8 cellular contexts compared by ENCODE assay signal in the genomic region with DNA sequence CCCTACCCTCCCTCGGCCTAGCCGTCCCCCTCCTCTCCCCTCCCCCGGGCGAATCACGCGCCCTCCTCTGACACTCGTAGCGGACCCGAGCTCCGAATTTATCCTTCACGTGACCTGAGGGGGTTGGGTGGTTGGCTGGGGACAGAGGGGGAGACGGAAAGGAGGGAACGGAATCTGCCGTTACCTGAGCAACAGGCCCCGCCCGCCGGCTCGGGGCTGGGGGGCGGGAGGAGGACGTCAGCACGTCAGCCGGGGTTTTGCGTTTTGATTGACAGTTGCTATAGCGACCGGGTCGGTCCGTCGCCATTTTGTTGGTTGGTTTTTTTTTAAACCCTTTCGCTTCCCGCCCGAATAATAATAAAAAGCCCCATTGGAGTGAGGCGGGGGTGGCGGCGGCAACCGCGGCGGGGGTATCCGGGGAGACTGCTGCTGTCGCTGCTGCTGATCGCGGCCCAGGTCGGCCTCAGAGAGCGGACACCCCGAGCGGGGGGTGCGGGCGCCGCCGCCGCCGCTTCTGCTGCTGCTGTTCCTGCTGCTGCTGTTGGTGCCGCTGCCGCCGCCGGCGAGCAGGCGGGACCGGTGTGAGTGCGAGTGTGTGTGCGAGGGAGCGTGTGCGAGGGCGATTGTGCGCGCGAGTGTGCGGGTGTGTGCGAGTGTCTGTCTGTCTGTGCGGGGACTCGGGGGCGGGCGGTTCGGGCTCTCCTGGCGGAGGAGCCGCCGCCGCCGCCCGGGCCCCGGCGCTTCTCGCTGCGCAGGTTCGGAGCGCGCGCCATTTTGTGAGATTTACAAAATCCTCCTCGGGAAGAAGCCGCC. TPM values are rescaled to one million over a fixed set of nuclear protein-coding genes. Genes with fewer than 3 reads are reported as not detected.
DNase-seq lines count a peak whose midpoint lies in the region; ATAC-seq and TF ChIP-seq lines count a peak whose summit lies in the region.

A gene (plus strand): TSS at position 286 of the 813 bp plus-strand sequence. CDS start 53,602 bp downstream, outside the sequence.

- H3F3A ChIP-seq in SK-N-SH (replicated peaks; ENCODE audit: insufficient read depth): peaks cover 26% of the 10 kb centered on the region

- H3K27ac ChIP-seq in SK-N-SH (ENCODE audit: low read depth in 2 of 2, low read length in 1 of 2): peak within 1 kb of the TSS; percentile 98

- no peaks in the 10 kb centered on the region for H3K36me3 ChIP-seq in SK-N-SH (replicated peaks in 1 of 2; ENCODE audit: control insufficient read depth in 1 of 2, insufficient read depth in 2 of 2, low read length in 1 of 2)

- ATAC-seq in HG02571 (IDR thresholded peaks at IDR 0.05; ENCODE audit: unreplicated experiment): peak; percentile 65

- POLR2A ChIA-PET in SK-N-SH (lab: Yijun Ruan, JAX): interaction anchor here (0.7 to 2.0 kb wide), 3 partner anchors 25 to 197 kb away, joined by 4 to 20 read pairs (median 5); a partner anchor contains a TSS

- H2AFZ ChIP-seq in SK-N-SH (ENCODE audit: low read depth): peak within 1 kb of the TSS; percentile 78

- TF ChIP-seq RAD21 in SK-N-SH (IDR thresholded peaks at IDR 0.05; ENCODE audit: low read length): no peak

- peak within 1 kb of the TSS; percentile 89 for H3K4me2 ChIP-seq in SK-N-SH

- H3K4me1 ChIP-seq in SK-N-SH (ENCODE audit: control insufficient read depth in 1 of 2, insufficient read depth in 2 of 2, low read depth in 1 of 2, low read length in 1 of 2): peaks cover 24% of the 10 kb centered on the region in 2 experiments; a peak in 3 of 4 replicates

- peak within 1 kb of the TSS; percentile 90 to 92 for H3K4me3 ChIP-seq in SK-N-SH (ENCODE audit: low read depth in 2 of 2, low read length in 1 of 2)

- no peaks in the 10 kb centered on the region for H3K27me3 ChIP-seq in SK-N-SH (ENCODE audit: insufficient read depth)

- no peak; a peak in 1 of 4 replicates for TF ChIP-seq EP300 in SK-N-SH (IDR thresholded peaks at IDR 0.05; ENCODE audit: borderline replicate concordance in 1 of 2, low read depth in 1 of 2, low read length in 1 of 2)

- CTCF ChIA-PET in SK-N-SH (lab: Yijun Ruan, JAX): no interaction called here

- H4K20me1 ChIP-seq in SK-N-SH (ENCODE audit: insufficient read depth): peaks cover 38% of the 10 kb centered on the region

- 0 out of 2 replicates have a peak, but pooled peaks have one; percentile 9 for TF ChIP-seq CTCF in SK-N-SH (IDR thresholded peaks at IDR 0.05)

- peaks cover 54% of the 10 kb centered on the region for H3K79me2 ChIP-seq in SK-N-SH (ENCODE audit: insufficient read depth)

- H3K9me2 ChIP-seq in SK-N-SH: no peaks in the 10 kb centered on the region

- WGBS in SK-N-SH (ENCODE audit: low lambda C conversion rate): 2% methylated on average over 15 of the region's 89 CpGs

- peak within 1 kb of the TSS; percentile 97 for H3K9ac ChIP-seq in SK-N-SH

- peak; percentile 99 for DNase-seq in GM04504 (ENCODE audit: low read depth)
- DNase-seq in NCI-H1048 (lab: John Stamatoyannopoulos, UW): peak; percentile 98
- peak; percentile 97 for DNase-seq in SK-N-SH
- DNase-seq in activated naive CD4-positive, alpha-beta T cell treated with anti-CD3 and anti-CD28 coated beads, Interleukin-2, amount 50 U/mL, for 16 hours: peak; percentile 98
- peak; percentile 99 for DNase-seq in germinal center (ENCODE audit: low spot score)
- peak; percentile 96 for DNase-seq in non-pigmented ciliary epithelial cell (ENCODE audit: low read depth)
- DNase-seq in superior temporal gyrus (ENCODE audit: extremely low spot score): peak; percentile 98

- H3K9me3 ChIP-seq in SK-N-SH: no peaks in the 10 kb centered on the region

TF ChIP-seq in SK-N-SH, 30 proteins besides CTCF, POLR2A, EP300 and RAD21 (continues in another document):
- TF ChIP-seq, protein P1, sequence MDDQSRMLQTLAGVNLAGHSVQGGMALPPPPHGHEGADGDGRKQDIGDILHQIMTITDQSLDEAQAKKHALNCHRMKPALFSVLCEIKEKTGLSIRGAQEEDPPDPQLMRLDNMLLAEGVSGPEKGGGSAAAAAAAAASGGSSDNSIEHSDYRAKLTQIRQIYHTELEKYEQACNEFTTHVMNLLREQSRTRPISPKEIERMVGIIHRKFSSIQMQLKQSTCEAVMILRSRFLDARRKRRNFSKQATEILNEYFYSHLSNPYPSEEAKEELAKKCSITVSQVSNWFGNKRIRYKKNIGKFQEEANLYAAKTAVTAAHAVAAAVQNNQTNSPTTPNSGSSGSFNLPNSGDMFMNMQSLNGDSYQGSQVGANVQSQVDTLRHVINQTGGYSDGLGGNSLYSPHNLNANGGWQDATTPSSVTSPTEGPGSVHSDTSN (IDR thresholded peaks at IDR 0.05): peak; percentile 97
- TF ChIP-seq RFX5 (IDR thresholded peaks at IDR 0.05; ENCODE audit: low read length): no peak
- TF ChIP-seq YY1 (IDR thresholded peaks at IDR 0.05; ENCODE audit: low read depth): peak; percentile 87
- TF ChIP-seq EZH2phosphoT487 (IDR thresholded peaks at IDR 0.05; ENCODE audit: borderline replicate concordance, low read depth): no peak
- TF ChIP-seq, protein P2, sequence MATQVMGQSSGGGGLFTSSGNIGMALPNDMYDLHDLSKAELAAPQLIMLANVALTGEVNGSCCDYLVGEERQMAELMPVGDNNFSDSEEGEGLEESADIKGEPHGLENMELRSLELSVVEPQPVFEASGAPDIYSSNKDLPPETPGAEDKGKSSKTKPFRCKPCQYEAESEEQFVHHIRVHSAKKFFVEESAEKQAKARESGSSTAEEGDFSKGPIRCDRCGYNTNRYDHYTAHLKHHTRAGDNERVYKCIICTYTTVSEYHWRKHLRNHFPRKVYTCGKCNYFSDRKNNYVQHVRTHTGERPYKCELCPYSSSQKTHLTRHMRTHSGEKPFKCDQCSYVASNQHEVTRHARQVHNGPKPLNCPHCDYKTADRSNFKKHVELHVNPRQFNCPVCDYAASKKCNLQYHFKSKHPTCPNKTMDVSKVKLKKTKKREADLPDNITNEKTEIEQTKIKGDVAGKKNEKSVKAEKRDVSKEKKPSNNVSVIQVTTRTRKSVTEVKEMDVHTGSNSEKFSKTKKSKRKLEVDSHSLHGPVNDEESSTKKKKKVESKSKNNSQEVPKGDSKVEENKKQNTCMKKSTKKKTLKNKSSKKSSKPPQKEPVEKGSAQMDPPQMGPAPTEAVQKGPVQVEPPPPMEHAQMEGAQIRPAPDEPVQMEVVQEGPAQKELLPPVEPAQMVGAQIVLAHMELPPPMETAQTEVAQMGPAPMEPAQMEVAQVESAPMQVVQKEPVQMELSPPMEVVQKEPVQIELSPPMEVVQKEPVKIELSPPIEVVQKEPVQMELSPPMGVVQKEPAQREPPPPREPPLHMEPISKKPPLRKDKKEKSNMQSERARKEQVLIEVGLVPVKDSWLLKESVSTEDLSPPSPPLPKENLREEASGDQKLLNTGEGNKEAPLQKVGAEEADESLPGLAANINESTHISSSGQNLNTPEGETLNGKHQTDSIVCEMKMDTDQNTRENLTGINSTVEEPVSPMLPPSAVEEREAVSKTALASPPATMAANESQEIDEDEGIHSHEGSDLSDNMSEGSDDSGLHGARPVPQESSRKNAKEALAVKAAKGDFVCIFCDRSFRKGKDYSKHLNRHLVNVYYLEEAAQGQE (IDR thresholded peaks at IDR 0.05; ENCODE audit: low read depth, low read length): no peak
- no peak for TF ChIP-seq GATA2 (CRISPR knock-in tag; IDR thresholded peaks at IDR 0.05)
- TF ChIP-seq JUND (IDR thresholded peaks at IDR 0.05): no peak
- TF ChIP-seq, protein P3, sequence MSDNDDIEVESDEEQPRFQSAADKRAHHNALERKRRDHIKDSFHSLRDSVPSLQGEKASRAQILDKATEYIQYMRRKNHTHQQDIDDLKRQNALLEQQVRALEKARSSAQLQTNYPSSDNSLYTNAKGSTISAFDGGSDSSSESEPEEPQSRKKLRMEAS (IDR thresholded peaks at IDR 0.05; ENCODE audit: low read depth): peak; percentile 68
- 0 out of 2 replicates have a peak, but pooled peaks have one; percentile 1 for TF ChIP-seq TEAD4 (IDR thresholded peaks at IDR 0.05; ENCODE audit: borderline replicate concordance, insufficient read depth)
- no peak for TF ChIP-seq FOXJ3 (CRISPR knock-in tag; IDR thresholded peaks at IDR 0.05)
- no peak for TF ChIP-seq SMC3 (IDR thresholded peaks at IDR 0.05; ENCODE audit: low read depth, low read length)
- no peak for TF ChIP-seq FOSL2 (IDR thresholded peaks at IDR 0.05; ENCODE audit: borderline replicate concordance, low read depth)
- peak; percentile 15; the same call in 1 of the 2 replicates for TF ChIP-seq MEF2A (IDR thresholded peaks at IDR 0.05; ENCODE audit: borderline replicate concordance, low read depth)
- TF ChIP-seq RCOR1 (IDR thresholded peaks at IDR 0.05; ENCODE audit: low read length): peak; percentile 36; the same call in 1 of the 2 replicates
- TF ChIP-seq GABPA (IDR thresholded peaks at IDR 0.05; ENCODE audit: low read depth): peak; percentile 66
- TF ChIP-seq SIN3A (IDR thresholded peaks at IDR 0.05; ENCODE audit: borderline replicate concordance, low read depth, low read length): no peak
- TF ChIP-seq, protein P4, sequence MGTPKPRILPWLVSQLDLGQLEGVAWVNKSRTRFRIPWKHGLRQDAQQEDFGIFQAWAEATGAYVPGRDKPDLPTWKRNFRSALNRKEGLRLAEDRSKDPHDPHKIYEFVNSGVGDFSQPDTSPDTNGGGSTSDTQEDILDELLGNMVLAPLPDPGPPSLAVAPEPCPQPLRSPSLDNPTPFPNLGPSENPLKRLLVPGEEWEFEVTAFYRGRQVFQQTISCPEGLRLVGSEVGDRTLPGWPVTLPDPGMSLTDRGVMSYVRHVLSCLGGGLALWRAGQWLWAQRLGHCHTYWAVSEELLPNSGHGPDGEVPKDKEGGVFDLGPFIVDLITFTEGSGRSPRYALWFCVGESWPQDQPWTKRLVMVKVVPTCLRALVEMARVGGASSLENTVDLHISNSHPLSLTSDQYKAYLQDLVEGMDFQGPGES (IDR thresholded peaks at IDR 0.05; ENCODE audit: low read depth, low read length): 0 out of 2 replicates have a peak, but pooled peaks have one; percentile 19
- TF ChIP-seq CHD2 (IDR thresholded peaks at IDR 0.05; ENCODE audit: low read length, partially characterized antibody): peak; percentile 90
- no peak for TF ChIP-seq NFIC (IDR thresholded peaks at IDR 0.05; ENCODE audit: borderline replicate concordance)
- peak; percentile 6; the same call in 1 of the 2 replicates for TF ChIP-seq ELF1 (IDR thresholded peaks at IDR 0.05)
- peak; percentile 19; the same call in 1 of the 2 replicates for TF ChIP-seq TCF12 (IDR thresholded peaks at IDR 0.05)
- TF ChIP-seq POLR2AphosphoS5 (IDR thresholded peaks at IDR 0.05; ENCODE audit: low read depth, low read length): peak; percentile 43; the same call in 1 of the 2 replicates
- TF ChIP-seq TAF1 (IDR thresholded peaks at IDR 0.05; ENCODE audit: borderline replicate concordance, low read depth, low read length): no peak; the same call in 1 of the 2 replicates

RNA-seq across cellular contexts. Expression of the gene that starts here (rescaled TPM):
- polyA plus RNA-seq in SK-N-SH (2012; rRNA removed): 19.3 and 21.5 TPM in 2 replicates
- polyA plus RNA-seq in SK-N-SH (2012; cell fraction: cytosol; rRNA removed): 14.1 and 14.7 TPM in 2 replicates
- 29.4 and 65.6 TPM in 2 replicates for polyA plus RNA-seq in SK-N-SH (2012; cell fraction: nucleus; rRNA removed)

Comparison
In these comparisons a context has a peak if more than half of its experiments do, and no peak if none do; other contexts are left out.
1. Peak in every context shown above with its lines: DNase-seq, ATAC-seq, H3K4me3 ChIP-seq and H3K27ac ChIP-seq.